Comparison of ENCODE assay signal across 8 cellular contexts in genomic region chr9:68895741-68896478, GRCh38.
DNase-seq lines count a peak whose midpoint lies in the region; ATAC-seq, FAIRE-seq and TF ChIP-seq lines count a peak whose summit lies in the region.

No MANE protein-coding gene starts in this region.

- H3K27ac ChIP-seq in layer of hippocampus (ENCODE audit: low read depth, low read length) (peak overlapping the region; percentile 19), small intestine (ENCODE audit: low read depth in 1 of 2, low read length in 1 of 2) (peak overlapping the region in 1 of 2 donors; percentile 18)

- H3K36me3 Mint-ChIP-seq in MCF 10A (ENCODE audit: insufficient read depth, unreplicated experiment), result no peaks in the 10 kb centered on the region

- TF ChIP-seq CTCF in MCF 10A (IDR thresholded peaks at IDR 0.05; ENCODE audit: unreplicated experiment), result no peak

- no peak overlapping the region for H3K4me3 Mint-ChIP-seq in MCF 10A (ENCODE audit: unreplicated experiment)

- H3K4me1 ChIP-seq in small intestine (ENCODE audit: control insufficient read depth in 2 of 2, insufficient read depth in 1 of 2, low read depth in 1 of 2, low read length in 1 of 2), result no peaks in the 10 kb centered on the region

- CTCF ChIA-PET in MCF 10A (lab: Yijun Ruan, JAX), result interaction anchor here (0.7 to 1.2 kb wide), 3 partner anchors 10 to 104 kb away, joined by 3 to 5 read pairs (median 3); no protein-coding TSS in a partner anchor

- peak; percentile 16 for DNase-seq in LHCN-M2 (ENCODE audit: low read depth)
- DNase-seq in inferior parietal cortex (ENCODE audit: extremely low spot score), result no peak
- DNase-seq in small intestine, result no peak
- DNase-seq in MCF 10A (ENCODE audit: unreplicated experiment), result no peak
- no peak for DNase-seq in SIG-M5 treated with dmso at 0.1 percent for 504 hours (lab: John Stamatoyannopoulos, UW; ENCODE audit: unreplicated experiment)

- intact Hi-C loops in MCF 10A (cut with micrococcal nuclease), result no loop called here

- H3K36me3 ChIP-seq in small intestine (ENCODE audit: control insufficient read depth in 2 of 2, insufficient read depth in 2 of 2, low read length in 2 of 2), result peaks cover 0 to 2% of the 10 kb centered on the region in 2 donors

- H3K4me1 Mint-ChIP-seq in MCF 10A (ENCODE audit: insufficient read depth, unreplicated experiment), result no peaks in the 10 kb centered on the region

- peaks cover 55% of the 10 kb centered on the region for H3K27me3 Mint-ChIP-seq in MCF 10A (ENCODE audit: insufficient read depth, unreplicated experiment)

- FAIRE-seq in small intestine (lab: Jason Lieb, UNC), result no peak

- BruUV-seq in MCF 10A (replicated peaks; lab: Mats Ljungman, UMichigan), result no TSS peak

- ATAC-seq in GM18498 (IDR thresholded peaks at IDR 0.05; ENCODE audit: unreplicated experiment) (peak; percentile 88), GM21576 (IDR thresholded peaks at IDR 0.05; ENCODE audit: unreplicated experiment) (peak; percentile 92)

- no peaks in the 10 kb centered on the region for H3K9me3 Mint-ChIP-seq in MCF 10A (ENCODE audit: unreplicated experiment)

- H3K27ac Mint-ChIP-seq in MCF 10A (ENCODE audit: low read depth, unreplicated experiment), result no peak overlapping the region

- H3K27me3 ChIP-seq in layer of hippocampus (ENCODE audit: control insufficient read depth, insufficient read depth, low read length) (no peaks in the 10 kb centered on the region), small intestine (ENCODE audit: control insufficient read depth in 2 of 2, insufficient read depth in 2 of 2, low read length in 2 of 2) (no peaks in the 10 kb centered on the region)

- H3K9me3 ChIP-seq in small intestine (ENCODE audit: control insufficient read depth, low read depth), result no peaks in the 10 kb centered on the region

- H3K4me3 ChIP-seq in small intestine (ENCODE audit: low read depth in 1 of 2, low read length in 2 of 2), result no peak overlapping the region

- POLR2A ChIA-PET in MCF 10A (lab: Yijun Ruan, JAX), result no interaction called here

- 48 to 81% (median 61%) methylated on average over 6 of the region's 6 CpGs for WGBS in small intestine, 3 donors
